Comparison of ENCODE assay signal across 1 cellular context in genomic region chr16:29862884-29863668, GRCh38.
A peak's percentile ranks its signal among the peaks of the same experiment; 100 is the strongest.
TF ChIP-seq lines count a peak whose summit lies in the region.

Gene CDIPT (minus strand): TSS chr16:29863226. CDS start chr16:29862857, 369 bp downstream.

TF ChIP-seq in HepG2, 621 proteins besides CTCF, POLR2A, EP300 and RAD21 (continued from another document and continues in another):
- TF ChIP-seq, protein P1, sequence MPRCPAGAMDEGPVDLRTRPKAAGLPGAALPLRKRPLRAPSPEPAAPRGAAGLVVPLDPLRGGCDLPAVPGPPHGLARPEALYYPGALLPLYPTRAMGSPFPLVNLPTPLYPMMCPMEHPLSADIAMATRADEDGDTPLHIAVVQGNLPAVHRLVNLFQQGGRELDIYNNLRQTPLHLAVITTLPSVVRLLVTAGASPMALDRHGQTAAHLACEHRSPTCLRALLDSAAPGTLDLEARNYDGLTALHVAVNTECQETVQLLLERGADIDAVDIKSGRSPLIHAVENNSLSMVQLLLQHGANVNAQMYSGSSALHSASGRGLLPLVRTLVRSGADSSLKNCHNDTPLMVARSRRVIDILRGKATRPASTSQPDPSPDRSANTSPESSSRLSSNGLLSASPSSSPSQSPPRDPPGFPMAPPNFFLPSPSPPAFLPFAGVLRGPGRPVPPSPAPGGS (CRISPR knock-in tag; IDR thresholded peaks at IDR 0.05): no peak; the same call in 1 of the 2 replicates
- TF ChIP-seq CREB1 (IDR thresholded peaks at IDR 0.05) (peak; percentile 89), CREB1 (CRISPR knock-in tag; IDR thresholded peaks at IDR 0.05) (peak; percentile 93), SOX6 (IDR thresholded peaks at IDR 0.05) (no peak), SOX6 (CRISPR knock-in tag; IDR thresholded peaks at IDR 0.05) (peak; percentile 68), PTBP1 (IDR thresholded peaks at IDR 0.05; ENCODE audit: low read depth, low read length, poor library complexity, severe bottlenecking) (no peak), HNRNPH1 (optimal IDR thresholded peaks at IDR 0.05; ENCODE audit: low read depth, low read length) (no peak), ZBTB33 (CRISPR knock-in tag; IDR thresholded peaks at IDR 0.05) (peak; percentile 89), GATA4 (IDR thresholded peaks at IDR 0.05; ENCODE audit: borderline replicate concordance, low read depth) (no peak), NFE2 (CRISPR knock-in tag; IDR thresholded peaks at IDR 0.05) (no peak), MEF2D (CRISPR knock-in tag; IDR thresholded peaks at IDR 0.05) (0 out of 2 replicates have a peak, but pooled peaks have one; percentile 67), ZNF225 (CRISPR knock-in tag; IDR thresholded peaks at IDR 0.05) (no peak; the same call in 1 of the 2 replicates), JDP2 (CRISPR knock-in tag; IDR thresholded peaks at IDR 0.05; ENCODE audit: borderline replicate concordance) (no peak), ZNF431 (CRISPR knock-in tag; IDR thresholded peaks at IDR 0.05; ENCODE audit: borderline replicate concordance, low read depth) (0 out of 2 replicates have a peak, but pooled peaks have one; percentile 38), SMAD3 (CRISPR knock-in tag; IDR thresholded peaks at IDR 0.05) (peak; percentile 99), HNF4G (IDR thresholded peaks at IDR 0.05; ENCODE audit: borderline replicate concordance, low read depth, low read length) (no peak), HNF4G (CRISPR knock-in tag; IDR thresholded peaks at IDR 0.05; ENCODE audit: borderline replicate concordance, low read depth) (no peak), ZNF510 (CRISPR knock-in tag; IDR thresholded peaks at IDR 0.05; ENCODE audit: low read depth) (peak; percentile 53; the same call in 1 of the 2 replicates), FOSL2 (CRISPR knock-in tag; IDR thresholded peaks at IDR 0.05) (peak; percentile 80), ZNF605 (CRISPR knock-in tag; IDR thresholded peaks at IDR 0.05) (no peak), EHMT2 (IDR thresholded peaks at IDR 0.05; ENCODE audit: borderline replicate concordance, low read depth, low read length) (no peak; the same call in 1 of the 2 replicates), BATF2 (CRISPR knock-in tag; IDR thresholded peaks at IDR 0.05) (no peak), GLI4 (CRISPR knock-in tag; IDR thresholded peaks at IDR 0.05; ENCODE audit: borderline replicate concordance) (no peak; the same call in 1 of the 2 replicates), PRMT3 (CRISPR knock-in tag; IDR thresholded peaks at IDR 0.05; ENCODE audit: borderline replicate concordance, low read depth) (no peak), SP2 (CRISPR knock-in tag; IDR thresholded peaks at IDR 0.05) (0 out of 2 replicates have a peak, but pooled peaks have one; percentile 12), ZNF614 (CRISPR knock-in tag; IDR thresholded peaks at IDR 0.05; ENCODE audit: borderline replicate concordance) (peak; percentile 95), ZNF496 (CRISPR knock-in tag; IDR thresholded peaks at IDR 0.05; ENCODE audit: insufficient replicate concordance) (no peak), CSRNP1 (CRISPR knock-in tag; IDR thresholded peaks at IDR 0.05) (peak; percentile 79), HOXA9 (CRISPR knock-in tag; IDR thresholded peaks at IDR 0.05; ENCODE audit: borderline replicate concordance) (peak; percentile 70; the same call in 1 of the 2 replicates), ONECUT2 (CRISPR knock-in tag; IDR thresholded peaks at IDR 0.05) (no peak), ZNF101 (CRISPR knock-in tag; IDR thresholded peaks at IDR 0.05; ENCODE audit: borderline replicate concordance, low read depth) (no peak), TEF (CRISPR knock-in tag; IDR thresholded peaks at IDR 0.05) (no peak), TOE1 (CRISPR knock-in tag; IDR thresholded peaks at IDR 0.05) (no peak), ZNF839 (CRISPR knock-in tag; IDR thresholded peaks at IDR 0.05; ENCODE audit: borderline replicate concordance) (no peak; the same call in 1 of the 2 replicates), SMAD1 (CRISPR knock-in tag; IDR thresholded peaks at IDR 0.05; ENCODE audit: borderline replicate concordance, low read depth) (peak; percentile 80; the same call in 1 of the 2 replicates), ZNF557 (CRISPR knock-in tag; IDR thresholded peaks at IDR 0.05) (no peak), TRIM24 (CRISPR knock-in tag; IDR thresholded peaks at IDR 0.05) (no peak), ISX (CRISPR knock-in tag; conservative IDR thresholded peaks at IDR 0.05) (no peak), ZZZ3 (CRISPR knock-in tag; IDR thresholded peaks at IDR 0.05; ENCODE audit: borderline replicate concordance) (0 out of 2 replicates have a peak, but pooled peaks have one; percentile 85), NR3C1 (CRISPR knock-in tag; IDR thresholded peaks at IDR 0.05) (no peak), ZNF619 (CRISPR knock-in tag; IDR thresholded peaks at IDR 0.05) (no peak), ZNF652 (CRISPR knock-in tag; IDR thresholded peaks at IDR 0.05; ENCODE audit: borderline replicate concordance, low read depth) (peak; percentile 58; the same call in 1 of the 2 replicates), ZNF451 (CRISPR knock-in tag; IDR thresholded peaks at IDR 0.05) (no peak; the same call in none of the 2 replicates)
- TF ChIP-seq, protein P2, sequence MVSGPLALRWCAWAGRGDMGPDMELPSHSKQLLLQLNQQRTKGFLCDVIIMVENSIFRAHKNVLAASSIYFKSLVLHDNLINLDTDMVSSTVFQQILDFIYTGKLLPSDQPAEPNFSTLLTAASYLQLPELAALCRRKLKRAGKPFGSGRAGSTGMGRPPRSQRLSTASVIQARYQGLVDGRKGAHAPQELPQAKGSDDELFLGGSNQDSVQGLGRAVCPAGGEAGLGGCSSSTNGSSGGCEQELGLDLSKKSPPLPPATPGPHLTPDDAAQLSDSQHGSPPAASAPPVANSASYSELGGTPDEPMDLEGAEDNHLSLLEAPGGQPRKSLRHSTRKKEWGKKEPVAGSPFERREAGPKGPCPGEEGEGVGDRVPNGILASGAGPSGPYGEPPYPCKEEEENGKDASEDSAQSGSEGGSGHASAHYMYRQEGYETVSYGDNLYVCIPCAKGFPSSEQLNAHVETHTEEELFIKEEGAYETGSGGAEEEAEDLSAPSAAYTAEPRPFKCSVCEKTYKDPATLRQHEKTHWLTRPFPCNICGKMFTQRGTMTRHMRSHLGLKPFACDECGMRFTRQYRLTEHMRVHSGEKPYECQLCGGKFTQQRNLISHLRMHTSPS (CRISPR knock-in tag; IDR thresholded peaks at IDR 0.05; ENCODE audit: low read depth): no peak
- TF ChIP-seq, protein P3, sequence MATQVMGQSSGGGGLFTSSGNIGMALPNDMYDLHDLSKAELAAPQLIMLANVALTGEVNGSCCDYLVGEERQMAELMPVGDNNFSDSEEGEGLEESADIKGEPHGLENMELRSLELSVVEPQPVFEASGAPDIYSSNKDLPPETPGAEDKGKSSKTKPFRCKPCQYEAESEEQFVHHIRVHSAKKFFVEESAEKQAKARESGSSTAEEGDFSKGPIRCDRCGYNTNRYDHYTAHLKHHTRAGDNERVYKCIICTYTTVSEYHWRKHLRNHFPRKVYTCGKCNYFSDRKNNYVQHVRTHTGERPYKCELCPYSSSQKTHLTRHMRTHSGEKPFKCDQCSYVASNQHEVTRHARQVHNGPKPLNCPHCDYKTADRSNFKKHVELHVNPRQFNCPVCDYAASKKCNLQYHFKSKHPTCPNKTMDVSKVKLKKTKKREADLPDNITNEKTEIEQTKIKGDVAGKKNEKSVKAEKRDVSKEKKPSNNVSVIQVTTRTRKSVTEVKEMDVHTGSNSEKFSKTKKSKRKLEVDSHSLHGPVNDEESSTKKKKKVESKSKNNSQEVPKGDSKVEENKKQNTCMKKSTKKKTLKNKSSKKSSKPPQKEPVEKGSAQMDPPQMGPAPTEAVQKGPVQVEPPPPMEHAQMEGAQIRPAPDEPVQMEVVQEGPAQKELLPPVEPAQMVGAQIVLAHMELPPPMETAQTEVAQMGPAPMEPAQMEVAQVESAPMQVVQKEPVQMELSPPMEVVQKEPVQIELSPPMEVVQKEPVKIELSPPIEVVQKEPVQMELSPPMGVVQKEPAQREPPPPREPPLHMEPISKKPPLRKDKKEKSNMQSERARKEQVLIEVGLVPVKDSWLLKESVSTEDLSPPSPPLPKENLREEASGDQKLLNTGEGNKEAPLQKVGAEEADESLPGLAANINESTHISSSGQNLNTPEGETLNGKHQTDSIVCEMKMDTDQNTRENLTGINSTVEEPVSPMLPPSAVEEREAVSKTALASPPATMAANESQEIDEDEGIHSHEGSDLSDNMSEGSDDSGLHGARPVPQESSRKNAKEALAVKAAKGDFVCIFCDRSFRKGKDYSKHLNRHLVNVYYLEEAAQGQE (IDR thresholded peaks at IDR 0.05; ENCODE audit: borderline replicate concordance in 1 of 2, low read depth in 1 of 2, low read length in 2 of 2): peak in 1 of 2 experiments; percentile 34; a peak in 2 of 4 replicates
- TF ChIP-seq, protein P4, sequence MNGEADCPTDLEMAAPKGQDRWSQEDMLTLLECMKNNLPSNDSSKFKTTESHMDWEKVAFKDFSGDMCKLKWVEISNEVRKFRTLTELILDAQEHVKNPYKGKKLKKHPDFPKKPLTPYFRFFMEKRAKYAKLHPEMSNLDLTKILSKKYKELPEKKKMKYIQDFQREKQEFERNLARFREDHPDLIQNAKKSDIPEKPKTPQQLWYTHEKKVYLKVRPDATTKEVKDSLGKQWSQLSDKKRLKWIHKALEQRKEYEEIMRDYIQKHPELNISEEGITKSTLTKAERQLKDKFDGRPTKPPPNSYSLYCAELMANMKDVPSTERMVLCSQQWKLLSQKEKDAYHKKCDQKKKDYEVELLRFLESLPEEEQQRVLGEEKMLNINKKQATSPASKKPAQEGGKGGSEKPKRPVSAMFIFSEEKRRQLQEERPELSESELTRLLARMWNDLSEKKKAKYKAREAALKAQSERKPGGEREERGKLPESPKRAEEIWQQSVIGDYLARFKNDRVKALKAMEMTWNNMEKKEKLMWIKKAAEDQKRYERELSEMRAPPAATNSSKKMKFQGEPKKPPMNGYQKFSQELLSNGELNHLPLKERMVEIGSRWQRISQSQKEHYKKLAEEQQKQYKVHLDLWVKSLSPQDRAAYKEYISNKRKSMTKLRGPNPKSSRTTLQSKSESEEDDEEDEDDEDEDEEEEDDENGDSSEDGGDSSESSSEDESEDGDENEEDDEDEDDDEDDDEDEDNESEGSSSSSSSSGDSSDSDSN (CRISPR knock-in tag; IDR thresholded peaks at IDR 0.05): peak; percentile 80
- TF ChIP-seq, protein P5, sequence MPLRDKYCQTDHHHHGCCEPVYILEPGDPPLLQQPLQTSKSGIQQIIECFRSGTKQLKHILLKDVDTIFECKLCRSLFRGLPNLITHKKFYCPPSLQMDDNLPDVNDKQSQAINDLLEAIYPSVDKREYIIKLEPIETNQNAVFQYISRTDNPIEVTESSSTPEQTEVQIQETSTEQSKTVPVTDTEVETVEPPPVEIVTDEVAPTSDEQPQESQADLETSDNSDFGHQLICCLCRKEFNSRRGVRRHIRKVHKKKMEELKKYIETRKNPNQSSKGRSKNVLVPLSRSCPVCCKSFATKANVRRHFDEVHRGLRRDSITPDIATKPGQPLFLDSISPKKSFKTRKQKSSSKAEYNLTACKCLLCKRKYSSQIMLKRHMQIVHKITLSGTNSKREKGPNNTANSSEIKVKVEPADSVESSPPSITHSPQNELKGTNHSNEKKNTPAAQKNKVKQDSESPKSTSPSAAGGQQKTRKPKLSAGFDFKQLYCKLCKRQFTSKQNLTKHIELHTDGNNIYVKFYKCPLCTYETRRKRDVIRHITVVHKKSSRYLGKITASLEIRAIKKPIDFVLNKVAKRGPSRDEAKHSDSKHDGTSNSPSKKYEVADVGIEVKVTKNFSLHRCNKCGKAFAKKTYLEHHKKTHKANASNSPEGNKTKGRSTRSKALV (CRISPR knock-in tag; IDR thresholded peaks at IDR 0.05): no peak
- TF ChIP-seq, protein P6, sequence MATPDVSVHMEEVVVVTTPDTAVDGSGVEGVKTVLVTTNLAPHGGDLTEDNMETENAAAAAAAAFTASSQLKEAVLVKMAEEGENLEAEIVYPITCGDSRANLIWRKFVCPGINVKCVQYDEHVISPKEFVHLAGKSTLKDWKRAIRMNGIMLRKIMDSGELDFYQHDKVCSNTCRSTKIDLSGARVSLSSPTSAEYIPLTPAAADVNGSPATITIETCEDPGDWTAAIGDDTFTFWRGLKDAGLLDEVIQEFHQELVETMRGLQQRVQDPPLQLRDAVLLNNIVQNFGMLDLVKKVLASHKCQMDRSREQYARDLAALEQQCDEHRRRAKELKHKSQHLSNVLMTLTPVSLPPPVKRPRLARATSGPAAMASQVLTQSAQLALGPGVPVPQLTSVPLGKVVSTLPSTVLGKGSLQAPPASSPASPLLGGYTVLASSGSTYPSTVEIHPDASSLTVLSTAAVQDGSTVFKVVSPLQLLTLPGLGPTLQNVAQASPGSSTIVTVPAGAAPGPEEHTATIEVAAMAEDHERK (CRISPR knock-in tag; IDR thresholded peaks at IDR 0.05; ENCODE audit: low read depth): peak; percentile 68
